17 cellular contexts compared by ENCODE assay signal in the genomic region with DNA sequence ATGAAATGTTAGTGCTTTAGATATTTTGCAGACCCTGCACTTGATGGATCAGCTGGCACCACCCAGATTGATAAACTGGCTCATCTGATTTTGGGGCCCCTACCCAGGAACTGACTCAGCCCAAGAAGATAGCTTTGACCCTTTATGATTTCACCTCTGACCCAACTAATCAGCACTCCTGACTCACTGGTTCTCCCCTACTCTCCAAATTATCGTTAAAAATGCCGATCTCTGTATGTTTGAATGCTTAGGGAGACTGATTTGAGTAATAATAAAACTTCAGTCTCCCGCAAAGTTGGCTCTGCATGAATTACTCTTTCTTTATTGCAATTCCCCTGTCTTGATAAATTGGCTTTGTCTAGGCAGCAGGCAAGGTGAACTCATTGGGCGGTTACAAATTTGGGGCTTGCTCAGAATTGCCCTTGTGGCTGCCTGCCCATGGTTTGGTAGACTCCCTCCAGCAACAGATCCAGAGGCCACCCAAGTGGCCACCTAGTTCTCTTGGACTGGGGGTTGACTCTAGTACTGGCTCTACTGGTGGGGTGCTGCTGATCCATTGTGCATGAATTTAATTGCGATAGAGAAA. TPM values are rescaled to one million over a fixed set of nuclear protein-coding genes. Genes with fewer than 3 reads are reported as not detected.
"Had no signal": no experiment of that assay in that cellular context is flagged by ENCODE, and none has a peak within 500 bp of the region (broad histone marks: within the 10 kb centered on the region; RNA-seq: fewer than 3 reads in every experiment).

No MANE protein-coding gene starts in this region.

RNA-seq across cellular contexts. Expression of a gene that starts 48.2 kb away (rescaled TPM):
- total RNA-seq: activated CD4-positive, alpha-beta memory T cell treated with anti-CD3 and anti-CD28 coated beads, Interleukin-2, amount 10 ng/mL, durations not matched to agents 7 days and 5 days; activated CD4-positive, alpha-beta T cell treated with anti-CD3 and anti-CD28 coated beads for 36 hours; activated CD4-positive, alpha-beta T cell treated with anti-CD3 and anti-CD28 coated beads, Interleukin-2, amount 10 ng/mL, durations not matched to agents 7 days and 5 days; activated CD8-positive, alpha-beta memory T cell treated with anti-CD3 and anti-CD28 coated beads, Interleukin-2, amount 10 ng/mL, durations not matched to agents 7 days and 5 days; activated CD8-positive, alpha-beta T cell treated with anti-CD3 and anti-CD28 coated beads, Interleukin-2, amount 10 ng/mL, durations not matched to agents 7 days and 5 days; activated naive CD8-positive, alpha-beta T cell treated with anti-CD3 and anti-CD28 coated beads, Interleukin-2, amount 10 ng/mL, durations not matched to agents 7 days and 5 days; activated T-helper 1 cell treated with anti-CD3 and anti-CD28 coated beads, Interleukin-12 subunit alpha, Interleukin-12 subunit beta, Interleukin-2, Interleukin-4 antibody, amounts not matched to agents 30 ng/mL and 10 ng/mL and 1 ng/mL, durations not matched to agents 14 hours and 24 hours and 36 hours; activated T-helper 2 cell treated with anti-CD3 and anti-CD28 coated beads, Interferon-gamma antibody, Interleukin-2, Interleukin-4, amounts not matched to agents 10 μg/mL and 5 μg/mL and 100 μg/mL, durations not matched to agents 14 hours and 24 hours and 36 hours; ascending aorta; bronchial epithelial cell; cardiac muscle cell; T-cell; T-helper 1 cell treated with Interleukin-12 subunit alpha and Interleukin-12 subunit beta and Interleukin-4 antibody, amounts not matched to agents 30 ng/mL and 1 ng/mL, for 36 hours; T-helper 17 cell; T-helper 2 cell treated with Interferon-gamma antibody and Interleukin-4, amounts not matched to agents 100 ng/mL and 5 ng/mL, for 36 hours; WTC11 had no signal
- polyA plus RNA-seq: adipose tissue, cardiac muscle cell had no signal
